In genomic region chr13:97141564-97142005, GRCh38 we compare ENCODE assay signal across 1 cellular context.
TF ChIP-seq lines count a peak whose summit lies in the region.

No MANE protein-coding gene starts in this region.

TF ChIP-seq in HEK293, 187 proteins besides CTCF, POLR2A, EP300 and RAD21 (continued from another document):
- peak; percentile 81 for TF ChIP-seq SP7 (tag by site-specific recombination; IDR thresholded peaks at IDR 0.05)
